In the genomic region with DNA sequence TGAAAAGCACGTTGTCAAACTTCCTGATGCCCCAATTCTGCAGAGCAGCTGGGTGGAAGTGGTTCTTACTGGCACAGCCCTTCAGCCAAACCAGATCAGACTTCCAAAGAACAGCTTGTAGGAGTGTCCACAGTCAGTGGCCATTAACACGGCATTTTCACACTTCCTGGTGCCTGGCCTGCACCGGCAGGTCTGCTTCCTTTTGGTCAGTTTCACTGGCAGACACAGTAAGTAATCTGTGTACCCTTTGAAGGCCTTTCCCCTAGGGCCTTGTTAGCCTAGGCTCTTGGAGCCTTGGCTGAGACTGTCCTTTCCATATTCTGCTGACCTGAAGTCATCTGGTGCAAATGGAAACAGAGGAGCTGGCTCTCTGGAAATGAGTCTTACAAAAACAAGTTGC, we compare ENCODE assay signal across 2 cellular contexts.
TF ChIP-seq lines count a peak whose summit lies in the region.

No MANE protein-coding gene starts in this region.

TF ChIP-seq in IMR-90, 13 proteins besides CTCF, POLR2A, EP300 and RAD21:
- TF ChIP-seq SMC3 (IDR thresholded peaks at IDR 0.05; ENCODE audit: low read depth, low read length) (no peak), MAFK (IDR thresholded peaks at IDR 0.05; ENCODE audit: low read depth, low read length) (no peak), BHLHE40 (IDR thresholded peaks at IDR 0.05; ENCODE audit: low read depth, low read length) (no peak), CEBPB (IDR thresholded peaks at IDR 0.05; ENCODE audit: low read depth, low read length) (no peak), CHD1 (IDR thresholded peaks at IDR 0.05; ENCODE audit: low read depth, low read length) (no peak), RFX5 (IDR thresholded peaks at IDR 0.05; ENCODE audit: low read depth, low read length) (no peak)
- TF ChIP-seq, protein P1, sequence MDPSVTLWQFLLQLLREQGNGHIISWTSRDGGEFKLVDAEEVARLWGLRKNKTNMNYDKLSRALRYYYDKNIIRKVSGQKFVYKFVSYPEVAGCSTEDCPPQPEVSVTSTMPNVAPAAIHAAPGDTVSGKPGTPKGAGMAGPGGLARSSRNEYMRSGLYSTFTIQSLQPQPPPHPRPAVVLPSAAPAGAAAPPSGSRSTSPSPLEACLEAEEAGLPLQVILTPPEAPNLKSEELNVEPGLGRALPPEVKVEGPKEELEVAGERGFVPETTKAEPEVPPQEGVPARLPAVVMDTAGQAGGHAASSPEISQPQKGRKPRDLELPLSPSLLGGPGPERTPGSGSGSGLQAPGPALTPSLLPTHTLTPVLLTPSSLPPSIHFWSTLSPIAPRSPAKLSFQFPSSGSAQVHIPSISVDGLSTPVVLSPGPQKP (IDR thresholded peaks at IDR 0.05; ENCODE audit: borderline replicate concordance, low read depth, low read length): no peak
TF ChIP-seq in IMR-90: peak in this region for 0.

TF ChIP-seq in H1, 55 proteins besides CTCF, POLR2A, EP300 and RAD21:
- TF ChIP-seq FOSL1 (IDR thresholded peaks at IDR 0.05; ENCODE audit: insufficient read depth, low read depth, low read length): no peak
- TF ChIP-seq RNF2 (IDR thresholded peaks at IDR 0.05; ENCODE audit: borderline replicate concordance, low read depth, low read length, missing control alignments, poor library complexity, severe bottlenecking): no peak
- no peak for TF ChIP-seq NRF1 (IDR thresholded peaks at IDR 0.05; ENCODE audit: low read depth, low read length)
- no peak for TF ChIP-seq TAF1 (IDR thresholded peaks at IDR 0.05; ENCODE audit: low read depth, low read length)
